15 cellular contexts compared by ENCODE assay signal in genomic region chr9:35734096-35734495, GRCh38. TPM values are rescaled to one million over a fixed set of nuclear protein-coding genes. Genes with fewer than 3 reads are reported as not detected.
DNase-seq lines count a peak whose midpoint lies in the region; ATAC-seq and TF ChIP-seq lines count a peak whose summit lies in the region.
"Had no signal": no experiment of that assay in that cellular context is flagged by ENCODE, and none has a peak within 500 bp of the region (broad histone marks: within the 10 kb centered on the region; RNA-seq: fewer than 3 reads in every experiment).

No MANE protein-coding gene starts in this region.

- H3K4me3 ChIP-seq in WI38 (ENCODE audit: low read depth, low read length) (peak overlapping the region; percentile 86), gastroesophageal sphincter (no peak overlapping the region), subcutaneous abdominal adipose tissue (ENCODE audit: low read depth in 1 of 5, low read length in 5 of 5) (no peak overlapping the region)

- peak overlapping the region in 2 of 5 donors; percentile 12 to 32 for H3K9ac ChIP-seq in subcutaneous abdominal adipose tissue (ENCODE audit: low read length in 5 of 5)

- H3K27ac ChIP-seq in gastroesophageal sphincter (peak overlapping the region in 3 of 4 donors; percentile 97 to 100 (median 98)), subcutaneous abdominal adipose tissue (ENCODE audit: low read depth, low read length) (peak overlapping the region; percentile 96)

- H3K36me3 Mint-ChIP-seq in activated T-cell treated with anti-CD3 and anti-CD28 coated beads, Interleukin-2, amount 50 U/mL, for 72 hours (ENCODE audit: insufficient read depth in 2 of 2) = peaks cover 10 to 19% of the 10 kb centered on the region in 2 donors
- peaks cover 23% of the 10 kb centered on the region for H3K36me3 Mint-ChIP-seq in activated T-cell treated with anti-CD3 and anti-CD28 coated beads, Interleukin-2, amount 50 U/mL, for 4 hours (ENCODE audit: insufficient read depth)

- WGBS in gastroesophageal sphincter (ENCODE audit: low coverage in 1 of 2), 2 donors = 94% methylated on average over 2 of the region's 3 CpGs; no CpG with 5 or more reads in 1 of the 2 donors

- no peak for ATAC-seq in activated T-cell treated with anti-CD3 and anti-CD28 coated beads, Interleukin-2, amount 50 U/mL, for 72 hours (replicated peaks in 1 of 2)
- no peak for ATAC-seq in activated T-cell treated with anti-CD3 and anti-CD28 coated beads, Interleukin-2, amount 50 U/mL, for 4 hours
- ATAC-seq in gastroesophageal sphincter (no peak), esophagus mucosa (no peak)

- H3K4me1 Mint-ChIP-seq in activated T-cell treated with anti-CD3 and anti-CD28 coated beads, Interleukin-2, amount 50 U/mL, for 72 hours (ENCODE audit: low read depth) = peaks cover 29% of the 10 kb centered on the region
- peaks cover 21% of the 10 kb centered on the region for H3K4me1 Mint-ChIP-seq in activated T-cell treated with anti-CD3 and anti-CD28 coated beads, Interleukin-2, amount 50 U/mL, for 4 hours (ENCODE audit: low read depth)

- peak overlapping the region; percentile 10 to 28 for H3K4me3 Mint-ChIP-seq in activated T-cell treated with anti-CD3 and anti-CD28 coated beads, Interleukin-2, amount 50 U/mL, for 72 hours
- H3K4me3 Mint-ChIP-seq in activated T-cell treated with anti-CD3 and anti-CD28 coated beads, Interleukin-2, amount 50 U/mL, for 4 hours = no peak overlapping the region
- H3K4me3 Mint-ChIP-seq: dendritic cell treated with granulocyte-macrophage colony-stimulating factor and Interleukin-4, amounts not matched to agents 40 ng/mL and 50 ng/mL, for 4 days; nephron progenitor cell had no signal

- no peaks in the 10 kb centered on the region for H3K27me3 Mint-ChIP-seq in activated T-cell treated with anti-CD3 and anti-CD28 coated beads, Interleukin-2, amount 50 U/mL, for 72 hours (ENCODE audit: low read depth)
- no peaks in the 10 kb centered on the region for H3K27me3 Mint-ChIP-seq in activated T-cell treated with anti-CD3 and anti-CD28 coated beads, Interleukin-2, amount 50 U/mL, for 4 hours (ENCODE audit: low read depth)
- H3K27me3 Mint-ChIP-seq: dendritic cell treated with granulocyte-macrophage colony-stimulating factor and Interleukin-4, amounts not matched to agents 40 ng/mL and 50 ng/mL, for 4 days had no signal

- TF ChIP-seq POLR2A in gastroesophageal sphincter (IDR thresholded peaks at IDR 0.05) = no peak

- H3K36me3 ChIP-seq in gastroesophageal sphincter (peaks cover 0 to 53% of the 10 kb centered on the region in 2 donors), subcutaneous abdominal adipose tissue (ENCODE audit: control insufficient read depth in 5 of 5, insufficient read depth in 5 of 5, low read length in 5 of 5) (peaks cover 8 to 48% (median 41%) of the 10 kb centered on the region in 5 donors)

- TF ChIP-seq CTCF in WI38 (IDR thresholded peaks at IDR 0.05; ENCODE audit: low read depth, low read length) (no peak), gastroesophageal sphincter (IDR thresholded peaks at IDR 0.05) (no peak)

- H3K27ac Mint-ChIP-seq in activated T-cell treated with anti-CD3 and anti-CD28 coated beads, Interleukin-2, amount 50 U/mL, for 72 hours = peak overlapping the region; percentile 18
- H3K27ac Mint-ChIP-seq: dendritic cell treated with granulocyte-macrophage colony-stimulating factor and Interleukin-4, amounts not matched to agents 40 ng/mL and 50 ng/mL, for 4 days; nephron progenitor cell had no signal

- no peaks in the 10 kb centered on the region for H3K27me3 ChIP-seq in gastroesophageal sphincter
- no peaks in the 10 kb centered on the region for H3K27me3 ChIP-seq in subcutaneous abdominal adipose tissue (ENCODE audit: control insufficient read depth in 5 of 5, insufficient read depth in 4 of 5, low read length in 5 of 5)

- H3K4me1 ChIP-seq in gastroesophageal sphincter (peaks cover 0 to 56% (median 18%) of the 10 kb centered on the region in 3 donors), subcutaneous abdominal adipose tissue (ENCODE audit: control insufficient read depth in 5 of 5, insufficient read depth in 5 of 5, low read length in 5 of 5) (peaks cover 21 to 44% (median 41%) of the 10 kb centered on the region in 5 donors)

- DNase-seq in activated T-cell treated with anti-CD3 and anti-CD28 coated beads, Interleukin-2, amount 50 U/mL, for 72 hours = no peak
- DNase-seq in activated T-cell treated with anti-CD3 and anti-CD28 coated beads, Interleukin-2, amount 50 U/mL, for 4 hours = no peak
- no peak for DNase-seq in NCI-H524 treated with DMSO at 0.1 percent for 48 hours (lab: John Stamatoyannopoulos, UW)
- DNase-seq in foreskin melanocyte = no peak
- DNase-seq: activated naive CD4-positive, alpha-beta T cell; DMS 273 treated with DMSO at 0.1 percent for 48 hours; islet precursor cell; NCI-H2081; nephron progenitor cell; NK-92 treated with Interleukin-12 subunit alpha and Interleukin-12 subunit beta, amount 100 ng/mL, for 24 hours had no signal

- no peak for TF ChIP-seq EP300 in gastroesophageal sphincter (IDR thresholded peaks at IDR 0.05)

- H3K9me3 Mint-ChIP-seq in activated T-cell treated with anti-CD3 and anti-CD28 coated beads, Interleukin-2, amount 50 U/mL, for 72 hours = no peaks in the 10 kb centered on the region
- H3K9me3 Mint-ChIP-seq in activated T-cell treated with anti-CD3 and anti-CD28 coated beads, Interleukin-2, amount 50 U/mL, for 4 hours = no peaks in the 10 kb centered on the region
- H3K9me3 Mint-ChIP-seq: dendritic cell treated with granulocyte-macrophage colony-stimulating factor and Interleukin-4, amounts not matched to agents 40 ng/mL and 50 ng/mL, for 4 days; nephron progenitor cell had no signal

- H3K9me3 ChIP-seq in gastroesophageal sphincter (no peaks in the 10 kb centered on the region), subcutaneous abdominal adipose tissue (ENCODE audit: control insufficient read depth in 5 of 5, low read length in 5 of 5) (no peaks in the 10 kb centered on the region)

RNA-seq across cellular contexts. Expression of gene CREB3, which starts 1.6 kb away (rescaled TPM):
- total RNA-seq in activated T-cell treated with anti-CD3 and anti-CD28 coated beads, Interleukin-2, amount 50 U/mL, for 72 hours = 10 to 100 TPM; 30.7 to 33.1 TPM
- total RNA-seq in activated T-cell treated with anti-CD3 and anti-CD28 coated beads, Interleukin-2, amount 50 U/mL, for 4 hours = 10 to 100 TPM; 22.9 to 27.5 (median 23.6) TPM
- total RNA-seq in gastroesophageal sphincter (100 to 1,000 TPM in 1 of 4 donors, 10 to 100 TPM in 3; 75.0 to 104 (median 83.7) TPM), esophagus mucosa (15.1 TPM)

RNA-seq across cellular contexts. Expression of gene TLN1, which starts 2.1 kb away (rescaled TPM):
- total RNA-seq in activated T-cell treated with anti-CD3 and anti-CD28 coated beads, Interleukin-2, amount 50 U/mL, for 72 hours = 100 to 1,000 TPM; 200 to 235 TPM
- 100 to 1,000 TPM; 210 to 252 (median 230) TPM for total RNA-seq in activated T-cell treated with anti-CD3 and anti-CD28 coated beads, Interleukin-2, amount 50 U/mL, for 4 hours
- total RNA-seq in gastroesophageal sphincter (1,000 to 10,000 TPM in 3 of 4 donors, 100 to 1,000 TPM in 1; 888 to 1,583 (median 1,047) TPM), esophagus mucosa (84.6 TPM)

RNA-seq across cellular contexts. Expression of gene GBA2, which starts 14.9 kb away (rescaled TPM):
- total RNA-seq in activated T-cell treated with anti-CD3 and anti-CD28 coated beads, Interleukin-2, amount 50 U/mL, for 72 hours = 10 to 100 TPM; 37.7 to 38.4 TPM
- total RNA-seq in activated T-cell treated with anti-CD3 and anti-CD28 coated beads, Interleukin-2, amount 50 U/mL, for 4 hours = 10 to 100 TPM; 29.9 to 34.8 (median 33.2) TPM
- 10 to 100 TPM; 35.3 to 81.1 (median 54.3) TPM for total RNA-seq in gastroesophageal sphincter
- 20.9 TPM for total RNA-seq in esophagus mucosa

RNA-seq across cellular contexts. Expression of gene RGP1, which starts 15.0 kb away (rescaled TPM):
- 10 to 100 TPM; 32.5 TPM for total RNA-seq in activated T-cell treated with anti-CD3 and anti-CD28 coated beads, Interleukin-2, amount 50 U/mL, for 72 hours
- 10 to 100 TPM; 14.3 to 15.3 (median 14.6) TPM for total RNA-seq in activated T-cell treated with anti-CD3 and anti-CD28 coated beads, Interleukin-2, amount 50 U/mL, for 4 hours
- total RNA-seq in gastroesophageal sphincter (10 to 100 TPM; 19.7 to 34.4 (median 23.4) TPM), esophagus mucosa (17.4 TPM)

RNA-seq across cellular contexts. Expression of gene MSMP, which starts 20.0 kb away (rescaled TPM):
- total RNA-seq in activated T-cell treated with anti-CD3 and anti-CD28 coated beads, Interleukin-2, amount 50 U/mL, for 72 hours = not detected
- 1 to 10 TPM in 1 of 3 donors, under 1 TPM in 2; 0.84 to 1.4 (median 0.86) TPM for total RNA-seq in activated T-cell treated with anti-CD3 and anti-CD28 coated beads, Interleukin-2, amount 50 U/mL, for 4 hours
- 1 to 10 TPM in 1 of 4 donors, not detected in 3; 2.0 TPM for total RNA-seq in gastroesophageal sphincter
- not detected for total RNA-seq in esophagus mucosa
